In genomic region chr19:43406297-43406696, GRCh38 we compare ENCODE assay signal across 24 cellular contexts. TPM values are rescaled to one million over a fixed set of nuclear protein-coding genes. Genes with fewer than 3 reads are reported as not detected.
"Had no signal": no experiment of that assay in that cellular context is flagged by ENCODE, and none has a peak within 500 bp of the region (broad histone marks: within the 10 kb centered on the region; RNA-seq: fewer than 3 reads in every experiment).

No MANE protein-coding gene starts in this region.

- H3K4me3 Mint-ChIP-seq: IgD-negative memory B cell had no signal

- H3K4me1 Mint-ChIP-seq: IgD-negative memory B cell had no signal

- ATAC-seq: K562 had no signal

- H3K27ac ChIP-seq: HL-60, KMS-11, SJSA1, SK-N-MC had no signal

- H3K36me3 ChIP-seq: SJSA1 had no signal

- H3K9me3 ChIP-seq: SJSA1 had no signal

- H3K27ac Mint-ChIP-seq: IgD-negative memory B cell had no signal

- H3K9ac ChIP-seq: KMS-11 had no signal

- H3K4me2 ChIP-seq: KMS-11 had no signal

- DNase-seq: Kasumi-1, MM.1S, NCI-H1092 treated with DMSO at 0.1 percent for 48 hours, NCI-H1436, NCI-H187, NCI-H2029, NCI-H2081 treated with DMSO at 0.1 percent for 48 hours, NCI-H2171, NCI-H226, NCI-H446, NCI-H510A, NCI-H524 treated with DMSO at 0.1 percent for 48 hours, NCI-H69, NCI-H774, Right ventricle myocardium superior, RPMI8226, SIG-M5 had no signal

- H3K4me3 ChIP-seq: K562, SJSA1, SK-N-MC had no signal

- H3K4me1 ChIP-seq: SJSA1 had no signal

RNA-seq across cellular contexts. Expression of gene TEX101, which starts 8.4 kb away (rescaled TPM):
- total RNA-seq: K562, M059J, Right ventricle myocardium superior, SJSA1 had no signal

RNA-seq across cellular contexts. Expression of gene CD177, which starts 52.8 kb away (rescaled TPM):
- total RNA-seq: K562 had no signal
